ENCODE assay signal across 2 cellular contexts in genomic region chr19:46492841-46493235, GRCh38.
TF ChIP-seq lines count a peak whose summit lies in the region.

No MANE protein-coding gene starts in this region.

TF ChIP-seq in HepG2, 621 proteins besides CTCF, POLR2A, EP300 and RAD21:
- TF ChIP-seq BRD4 (CRISPR knock-in tag; IDR thresholded peaks at IDR 0.05) (no peak), GATA4 (IDR thresholded peaks at IDR 0.05; ENCODE audit: borderline replicate concordance, low read depth) (no peak), ATF2 (CRISPR knock-in tag; IDR thresholded peaks at IDR 0.05) (no peak), ZNF569 (CRISPR knock-in tag; IDR thresholded peaks at IDR 0.05; ENCODE audit: borderline replicate concordance) (no peak), SNAI1 (CRISPR knock-in tag; IDR thresholded peaks at IDR 0.05; ENCODE audit: borderline replicate concordance) (no peak)

TF ChIP-seq in H1, 55 proteins besides CTCF, POLR2A, EP300 and RAD21:
- TF ChIP-seq SUZ12 (IDR thresholded peaks at IDR 0.05; ENCODE audit: low read length): peak; percentile 40; the same call in 1 of the 2 replicates
- TF ChIP-seq YY1 (IDR thresholded peaks at IDR 0.05; ENCODE audit: low read depth, low read length): no peak
- TF ChIP-seq NANOG (IDR thresholded peaks at IDR 0.05; ENCODE audit: insufficient read depth, low read depth, low read length, poor library complexity, severe bottlenecking): no peak
- TF ChIP-seq MAX (IDR thresholded peaks at IDR 0.05): peak; percentile 72; the same call in 1 of the 2 replicates
- TF ChIP-seq EZH2 (IDR thresholded peaks at IDR 0.05; ENCODE audit: low read depth, low read length, severe bottlenecking): no peak
- peak; percentile 31; the same call in 1 of the 2 replicates for TF ChIP-seq E2F6 (IDR thresholded peaks at IDR 0.05)
